Comparison of ENCODE assay signal across 14 cellular contexts in the genomic region with DNA sequence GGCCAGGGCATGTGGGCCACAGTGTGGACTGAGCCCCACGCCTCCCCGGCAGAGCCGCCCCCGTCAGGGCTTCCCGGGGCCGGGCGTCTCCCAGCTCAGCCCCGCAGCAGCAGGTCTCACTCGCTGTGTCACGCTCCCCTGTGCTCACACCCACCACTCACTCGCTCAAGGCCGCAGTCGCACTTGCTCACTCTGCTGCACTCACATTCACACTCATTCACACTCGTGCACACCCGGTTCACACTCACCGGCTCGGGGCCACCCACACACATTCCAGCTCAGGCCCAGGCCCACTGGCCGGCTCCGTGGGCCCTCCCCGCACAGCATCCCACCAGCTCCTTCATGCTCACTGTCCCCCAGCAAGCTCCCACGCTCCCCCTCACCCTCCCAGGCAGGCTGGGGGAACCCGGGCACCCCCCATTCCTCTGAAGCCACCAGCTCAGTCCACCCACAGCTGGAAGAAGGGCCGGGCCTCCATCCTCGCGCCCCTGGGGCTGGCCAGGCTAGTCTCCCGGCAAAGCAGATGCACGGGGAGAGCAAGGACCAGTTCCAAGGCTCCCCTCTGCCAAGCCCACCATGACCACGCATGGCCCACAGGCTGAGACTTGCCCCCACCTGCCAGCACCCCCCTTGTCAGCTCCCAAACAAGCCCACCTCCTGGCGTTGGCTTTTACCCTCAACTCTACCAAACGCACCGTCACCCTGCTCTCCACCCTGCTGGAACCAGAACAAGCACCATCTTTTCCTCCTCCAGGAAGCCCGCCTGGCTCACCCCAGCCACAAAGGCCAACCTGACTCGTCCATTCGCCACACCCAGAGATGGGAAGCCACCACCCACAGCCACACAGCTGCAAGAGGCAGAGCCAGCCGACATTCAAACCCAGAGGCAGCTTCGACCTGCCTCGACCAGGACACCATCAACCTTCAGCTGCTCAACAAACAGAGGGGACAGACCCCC. TPM values are rescaled to one million over a fixed set of nuclear protein-coding genes. Genes with fewer than 3 reads are reported as not detected.
DNase-seq lines count a peak whose midpoint lies in the region; ATAC-seq, FAIRE-seq and TF ChIP-seq lines count a peak whose summit lies in the region.
"Had no signal": no experiment of that assay in that cellular context is flagged by ENCODE, and none has a peak within 500 bp of the region (broad histone marks: within the 10 kb centered on the region; RNA-seq: fewer than 3 reads in every experiment).

No MANE protein-coding gene starts in this region.

- H2AFZ ChIP-seq in smooth muscle cell (ENCODE audit: low read depth), result no peak overlapping the region

- intact Hi-C loops in left ventricle myocardium superior (cut with micrococcal nuclease), result no loop called here

- H4K20me1 ChIP-seq in smooth muscle cell (ENCODE audit: low read depth), result peaks cover 85% of the 10 kb centered on the region

- H3K4me1 ChIP-seq in smooth muscle cell (ENCODE audit: low read depth), result peaks cover 16% of the 10 kb centered on the region

- no peak overlapping the region for H3K4me2 ChIP-seq in smooth muscle cell

- peak; percentile 44 for FAIRE-seq in GM12892 (lab: Jason Lieb, UNC)

- H3K79me2 ChIP-seq in smooth muscle cell (ENCODE audit: low read depth), result peaks cover 83% of the 10 kb centered on the region

- TF ChIP-seq CTCF in VCaP (conservative IDR thresholded peaks at IDR 0.05) (no peak), smooth muscle cell (IDR thresholded peaks at IDR 0.05; ENCODE audit: borderline replicate concordance, insufficient read depth, poor library complexity, severe bottlenecking) (no peak)

- TF ChIP-seq POLR2A in GM12892 (IDR thresholded peaks at IDR 0.05; ENCODE audit: low read depth, low read length), result no peak

- H3K27ac ChIP-seq in VCaP (peak overlapping the region; percentile 13; the same call in 1 of the 2 replicates), smooth muscle cell (ENCODE audit: low read depth) (peak overlapping the region; percentile 71)
- H3K27ac ChIP-seq: epithelial cell of prostate had no signal

- H3K9ac ChIP-seq in smooth muscle cell (ENCODE audit: low read depth), result no peak overlapping the region

- ATAC-seq in left ventricle myocardium superior, result no peak
- ATAC-seq in HG03159 (IDR thresholded peaks at IDR 0.05; ENCODE audit: unreplicated experiment), result no peak

- WGBS in smooth muscle cell (ENCODE audit: low lambda C conversion rate), result 78% methylated on average over 25 of the region's 37 CpGs

- no peak overlapping the region for H3K4me3 ChIP-seq in smooth muscle cell
- H3K4me3 ChIP-seq: psoas muscle had no signal

- H3K9me3 ChIP-seq in smooth muscle cell (replicated peaks; ENCODE audit: low read depth), result no peaks in the 10 kb centered on the region
- H3K9me3 ChIP-seq: psoas muscle had no signal

- no peak for DNase-seq in GM12892 (ENCODE audit: insufficient read length)
- DNase-seq in left ventricle myocardium superior, result peak; percentile 30
- DNase-seq in smooth muscle cell (lab: John Stamatoyannopoulos, UW; ENCODE audit: unreplicated experiment), result no peak
- DNase-seq in KBM-7, result no peak
- DNase-seq in effector CD4-positive, alpha-beta T cell, result no peak
- no peak for DNase-seq in ureter (ENCODE audit: low spot score)
- DNase-seq: activated CD4-positive, alpha-beta T cell treated with anti-CD3 and anti-CD28 coated beads, Interleukin-2, amount 50 U/mL, for 4 hours; DMS 273 treated with DMSO at 0.1 percent for 48 hours; KG1; NCI-H446 treated with DMSO at 0.1 percent for 48 hours had no signal

- H3K36me3 ChIP-seq in smooth muscle cell (ENCODE audit: low read depth), result no peaks in the 10 kb centered on the region

- in situ Hi-C loops in KBM-7 (cut with MboI; ENCODE audit: low pct_unique_long_range_greater_than_20kb, low sequenced_read_pairs), result no loop called here

- peaks cover 10% of the 10 kb centered on the region for H3F3A ChIP-seq in smooth muscle cell (ENCODE audit: low read depth)

- H3K27me3 ChIP-seq in smooth muscle cell (ENCODE audit: low read depth), result no peaks in the 10 kb centered on the region

RNA-seq across cellular contexts. Expression of gene NCOR2, which starts 28.0 kb away (rescaled TPM):
- polyA plus RNA-seq in GM12892 (2012; ENCODE audit: missing spikeins), result 27.0 TPM
- total RNA-seq in left ventricle myocardium superior (142 TPM), smooth muscle cell (64.1 and 64.7 TPM in 2 replicates), ureter (200 TPM)
- polyA plus RNA-seq in smooth muscle cell, result 164 and 169 TPM in 2 replicates
